In the genomic region with DNA sequence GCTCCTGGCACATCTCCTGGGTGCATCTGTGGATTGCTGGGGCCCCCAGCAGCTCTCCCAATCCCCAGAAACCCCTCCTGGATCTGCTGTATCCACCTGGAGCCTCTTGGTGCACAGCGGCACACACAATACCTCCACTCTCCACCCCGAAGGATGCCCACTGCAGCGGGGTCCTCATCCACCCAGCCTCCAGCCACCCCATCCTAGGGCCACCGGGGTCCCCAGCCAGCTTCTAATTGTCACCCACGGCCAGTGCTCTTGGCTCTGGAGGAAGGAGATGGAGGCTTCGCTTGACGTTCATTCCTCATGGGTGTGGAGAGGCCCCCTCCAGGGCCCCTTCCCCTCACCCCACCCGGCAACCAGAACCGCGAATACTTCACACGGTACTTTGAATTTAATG, we compare ENCODE assay signal across 32 cellular contexts. TPM values are rescaled to one million over a fixed set of nuclear protein-coding genes. Genes with fewer than 3 reads are reported as not detected.
"Had no signal": no experiment of that assay in that cellular context is flagged by ENCODE, and none has a peak within 500 bp of the region (broad histone marks: within the 10 kb centered on the region; RNA-seq: fewer than 3 reads in every experiment).

No MANE protein-coding gene starts in this region.

- H3K27ac ChIP-seq: neural progenitor cell, neutrophil, ovary, parathyroid adenoma, psoas muscle, right lobe of liver, skin epidermis, spleen, suprapubic skin, testis, tibial artery, transverse colon, upper lobe of right lung, uterus had no signal

- H3K27me3 ChIP-seq: neural progenitor cell, ovary, right lobe of liver, testis, uterus had no signal

- DNase-seq: naive thymus-derived CD4-positive, alpha-beta T cell; natural killer cell; nucleus accumbens; ovary; psoas muscle; right cardiac atrium; spleen; stimulated activated CD4-positive, alpha-beta T cell treated with anti-CD3 and anti-CD28 coated beads, Interleukin-12 subunit alpha, Interleukin-12 subunit beta, amount 100 ng/mL, for 4 hours; stimulated activated CD4-positive, alpha-beta T cell treated with anti-CD3 and anti-CD28 coated beads, Interleukin-1b, Interleukin-23, amount 100 ng/mL, for 48 hours; stimulated activated CD4-positive, alpha-beta T cell treated with anti-CD3 and anti-CD28 coated beads, Interleukin-4, amount 100 ng/mL, for 1 hour; stimulated activated CD4-positive, alpha-beta T cell treated with anti-CD3 and anti-CD28 coated beads, Interleukin-4, amount 100 ng/mL, for 4 hours; stimulated activated CD8-positive, alpha-beta memory T cell treated with anti-CD3 and anti-CD28 coated beads, Interleukin-4, amount 100 ng/mL, for 48 hours; stimulated activated naive CD4-positive, alpha-beta T cell; stimulated activated naive CD8-positive, alpha-beta T cell treated with anti-CD3 and anti-CD28 coated beads, Interleukin-15, amount 100 ng/mL, for 72 hours; stimulated activated naive CD8-positive, alpha-beta T cell treated with anti-CD3 and anti-CD28 coated beads, Interleukin-15, Interleukin-2, amounts not matched to agents 100 U/mL and 50 U/mL, for 24 hours; substantia nigra; testis; tibial artery; transverse colon; upper lobe of right lung; uterus had no signal

- H3K9me3 ChIP-seq: neutrophil, ovary, psoas muscle, right lobe of liver, spleen, suprapubic skin, testis, tibial artery, transverse colon, upper lobe of right lung, uterus had no signal

- H3K36me3 ChIP-seq: neural progenitor cell, neutrophil, ovary, right lobe of liver, spleen, suprapubic skin, tibial artery, transverse colon, upper lobe of right lung, uterus had no signal

- H2AFZ ChIP-seq: neural progenitor cell, parathyroid adenoma had no signal

- H3K4me2 ChIP-seq: neural progenitor cell, smooth muscle cell had no signal

- H3K9ac ChIP-seq: neural progenitor cell, parathyroid adenoma had no signal

- ATAC-seq: naive thymus-derived CD4-positive, alpha-beta T cell; natural killer cell; psoas muscle; right cardiac atrium; right lobe of liver; stimulated activated naive CD8-positive, alpha-beta T cell treated with anti-CD3 and anti-CD28 coated beads, Interleukin-15, amount 100 ng/mL, for 72 hours; stimulated activated naive CD8-positive, alpha-beta T cell treated with anti-CD3 and anti-CD28 coated beads, Interleukin-15, Interleukin-2, amounts not matched to agents 100 U/mL and 50 U/mL, for 24 hours; upper lobe of right lung had no signal

- H3K79me2 ChIP-seq: parathyroid adenoma had no signal

- H3K4me3 ChIP-seq: neural progenitor cell, ovary, psoas muscle, right lobe of liver, skin epidermis, smooth muscle cell, spleen, suprapubic skin, testis, tibial artery, transverse colon, upper lobe of right lung, uterus had no signal

- H3K4me1 ChIP-seq: parathyroid adenoma, psoas muscle, testis, upper lobe of right lung, uterus had no signal

RNA-seq across cellular contexts. Expression of a gene that starts 31.6 kb away (rescaled TPM):
- total RNA-seq: natural killer cell, omental fat pad, psoas muscle, renal cortical epithelial cell, spleen, suprapubic skin, upper lobe of right lung had no signal
- polyA plus RNA-seq: naive thymus-derived CD4-positive, alpha-beta T cell had no signal

RNA-seq across cellular contexts. Expression of a gene that starts 56.6 kb away (rescaled TPM):
- total RNA-seq: naive thymus-derived CD4-positive, alpha-beta T cell; natural killer cell; progenitor cell of endocrine pancreas; renal cortical epithelial cell had no signal
- polyA plus RNA-seq: naive thymus-derived CD4-positive, alpha-beta T cell; neural cell had no signal
